In the genomic region with DNA sequence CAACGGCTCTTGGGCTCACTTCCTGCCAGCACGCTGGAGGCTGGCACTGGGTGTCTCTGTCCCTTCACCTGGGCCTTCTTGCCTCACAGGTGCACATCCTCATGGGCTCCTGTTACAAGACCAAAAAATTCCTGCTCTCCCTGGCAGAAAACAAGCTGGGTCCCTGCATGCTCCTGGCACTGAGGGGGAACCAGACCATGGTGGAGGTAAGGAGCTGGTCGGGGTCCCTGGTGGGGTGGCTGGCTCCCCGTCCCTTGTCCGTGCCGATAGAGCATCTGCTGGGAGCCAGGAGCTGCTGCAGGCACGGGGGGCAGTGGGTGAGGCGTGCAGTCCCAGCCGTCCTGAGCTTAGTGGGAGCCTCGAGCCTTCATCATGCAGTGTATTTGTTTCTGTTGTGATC, we compare ENCODE assay signal across 22 cellular contexts.
DNase-seq lines count a peak whose midpoint lies in the region; ATAC-seq, FAIRE-seq and TF ChIP-seq lines count a peak whose summit lies in the region.
"Had no signal": no experiment of that assay in that cellular context is flagged by ENCODE, and none has a peak within 500 bp of the region (broad histone marks: within the 10 kb centered on the region; RNA-seq: fewer than 3 reads in every experiment).

No MANE protein-coding gene starts in this region.

- H3K4me1 Mint-ChIP-seq in nephron progenitor cell, result peaks cover 16% of the 10 kb centered on the region
- H3K4me1 Mint-ChIP-seq in activated CD8-positive, alpha-beta T cell treated with anti-CD3 and anti-CD28 coated beads, Interleukin-2, amount 10 ng/mL, durations not matched to agents 7 days and 5 days (ENCODE audit: low read depth), result peaks cover 10% of the 10 kb centered on the region

- no peaks in the 10 kb centered on the region for H3K79me2 ChIP-seq in K562 (ENCODE audit: control insufficient read depth, insufficient read depth, low read length)

- peaks cover 3% of the 10 kb centered on the region for H3K27me3 Mint-ChIP-seq in nephron progenitor cell (ENCODE audit: low read depth, poor library complexity)
- no peaks in the 10 kb centered on the region for H3K27me3 Mint-ChIP-seq in activated CD8-positive, alpha-beta T cell treated with anti-CD3 and anti-CD28 coated beads, Interleukin-2, amount 10 ng/mL, durations not matched to agents 7 days and 5 days (ENCODE audit: low read depth)
- H3K27me3 Mint-ChIP-seq: CD4-positive, alpha-beta memory T cell had no signal

- FAIRE-seq in K562 (lab: Jason Lieb, UNC), result no peak

- H4K20me1 ChIP-seq in K562 (replicated peaks; ENCODE audit: control insufficient read depth, insufficient read depth, low read length), result no peaks in the 10 kb centered on the region

- POLR2A ChIA-PET in K562 (lab: Yijun Ruan, JAX), result interaction anchor here (0.5 to 0.8 kb wide), 4 partner anchors 9 to 317 kb away, joined by 3 to 4 read pairs (median 3); no protein-coding TSS in a partner anchor
- POLR2A ChIA-PET in activated CD8-positive, alpha-beta T cell treated with anti-CD3 and anti-CD28 coated beads, Interleukin-2, amount 10 ng/mL, durations not matched to agents 7 days and 5 days (lab: Charles Lee), result interaction anchor here (1.1 kb wide), 1 partner anchor 12 kb away, joined by 3 read pairs; no protein-coding TSS in a partner anchor

- in situ Hi-C loops in K562 (cut with MboI), result loop anchor here (5.0 kb wide), 1 partner anchor 77 kb away; no protein-coding TSS in a partner anchor

- H3K4me1 ChIP-seq in heart right ventricle (peaks cover 0 to 44% (median 18%) of the 10 kb centered on the region in 9 donors), K562 (replicated peaks in 1 of 2; ENCODE audit: control insufficient read depth in 2 of 2, insufficient read depth in 2 of 2, low read length in 2 of 2) (peaks cover 2 to 24% of the 10 kb centered on the region in 2 experiments; a peak in 4 of 5 replicates)

- intact Hi-C loops in left cardiac atrium (cut with DNase I), result loop anchor here in 1 of 2 donors (10.0 kb wide), 1 partner anchor 75 kb away; no protein-coding TSS in a partner anchor
- intact Hi-C loops in heart right ventricle (cut with DNase I), result loop anchor here in 4 of 10 donors (5.0 to 10.0 kb wide), 2 partner anchors 77 to 295 kb away; no protein-coding TSS in a partner anchor
- intact Hi-C loops in K562 (cut with micrococcal nuclease), result loop anchor here (10.0 kb wide), 1 partner anchor 205 kb away; no protein-coding TSS in a partner anchor

- TF ChIP-seq RAD21 in K562 (CRISPR knock-in tag; conservative IDR thresholded peaks at IDR 0.05 in 1 of 2, IDR thresholded peaks at IDR 0.05 in 1 of 2), result no peak

- no peak overlapping the region for H3K9ac ChIP-seq in K562 (ENCODE audit: insufficient read depth in 1 of 2, low read depth in 2 of 2, low read length in 2 of 2)
- H3K9ac ChIP-seq: SK-N-SH had no signal

- TF ChIP-seq CTCF in heart right ventricle (IDR thresholded peaks at IDR 0.05) (no peak), K562 (IDR thresholded peaks at IDR 0.05 in 2 of 3, conservative IDR thresholded peaks at IDR 0.05 in 1 of 3; ENCODE audit: insufficient read depth in 2 of 3, low read depth in 1 of 3, low read length in 3 of 3) (no peak), nephron progenitor cell (IDR thresholded peaks at IDR 0.05) (no peak)

- H3K27me3 ChIP-seq in heart right ventricle (no peaks in the 10 kb centered on the region), K562 (ENCODE audit: control insufficient read depth in 2 of 2, insufficient read depth in 2 of 2, low read length in 2 of 2) (no peaks in the 10 kb centered on the region)
- H3K27me3 ChIP-seq: MG63, Peyer's patch had no signal

- ATAC-seq in left cardiac atrium, result no peak
- ATAC-seq in heart right ventricle, result no peak
- no peak for ATAC-seq in K562
- no peak for ATAC-seq in HG03025 (IDR thresholded peaks at IDR 0.05; ENCODE audit: low FRiP score, unreplicated experiment)
- no peak for ATAC-seq in HG02852 (IDR thresholded peaks at IDR 0.05; ENCODE audit: unreplicated experiment)
- no peak for ATAC-seq in GM21367 (IDR thresholded peaks at IDR 0.05; ENCODE audit: unreplicated experiment)
- ATAC-seq in activated CD8-positive, alpha-beta T cell treated with anti-CD3 and anti-CD28 coated beads, Interleukin-2, amount 10 ng/mL, durations not matched to agents 7 days and 5 days, result no peak
- ATAC-seq: GM23338 had no signal

- CTCF ChIA-PET in K562 (lab: Yijun Ruan, JAX; ENCODE audit: low intra/inter-chr PET ratio), result no interaction called here
- CTCF ChIA-PET in activated CD8-positive, alpha-beta T cell treated with anti-CD3 and anti-CD28 coated beads, Interleukin-2, amount 10 ng/mL, durations not matched to agents 7 days and 5 days (lab: Charles Lee), result interaction anchor here (1.0 kb wide), 1 partner anchor 77 kb away, joined by 3 read pairs; no protein-coding TSS in a partner anchor

- H3K9me3 Mint-ChIP-seq in nephron progenitor cell, result no peaks in the 10 kb centered on the region
- no peaks in the 10 kb centered on the region for H3K9me3 Mint-ChIP-seq in activated CD8-positive, alpha-beta T cell treated with anti-CD3 and anti-CD28 coated beads, Interleukin-2, amount 10 ng/mL, durations not matched to agents 7 days and 5 days (ENCODE audit: insufficient read depth)
- H3K9me3 Mint-ChIP-seq: CD4-positive, alpha-beta memory T cell; GM23338; HFFc6 had no signal

- no peak overlapping the region for H3K27ac ChIP-seq in heart right ventricle
- no peak overlapping the region for H3K27ac ChIP-seq in K562 (ENCODE audit: extremely low read depth, low read depth, low read length)
- H3K27ac ChIP-seq: Peyer's patch had no signal

- BruUV-seq in K562 (replicated peaks; lab: Mats Ljungman, UMichigan), result no TSS peak

- peaks cover 30% of the 10 kb centered on the region for H3K36me3 Mint-ChIP-seq in nephron progenitor cell (ENCODE audit: low read depth)
- peaks cover 38% of the 10 kb centered on the region for H3K36me3 Mint-ChIP-seq in activated CD8-positive, alpha-beta T cell treated with anti-CD3 and anti-CD28 coated beads, Interleukin-2, amount 10 ng/mL, durations not matched to agents 7 days and 5 days (ENCODE audit: low read depth)

- no peak overlapping the region for H3K4me3 ChIP-seq in heart right ventricle
- no peak overlapping the region for H3K4me3 ChIP-seq in K562
- H3K4me3 ChIP-seq: GM23338, MG63, Peyer's patch had no signal

- no peak for TF ChIP-seq EP300 in K562 (IDR thresholded peaks at IDR 0.05; ENCODE audit: low read length)

- H3K36me3 ChIP-seq in heart right ventricle (peaks cover 0 to 90% (median 0%) of the 10 kb centered on the region in 9 donors), K562 (ENCODE audit: control insufficient read depth, insufficient read depth, low read length) (peaks cover 42% of the 10 kb centered on the region)

- H3K4me3 Mint-ChIP-seq in nephron progenitor cell, result no peak overlapping the region
- no peak overlapping the region for H3K4me3 Mint-ChIP-seq in activated CD8-positive, alpha-beta T cell treated with anti-CD3 and anti-CD28 coated beads, Interleukin-2, amount 10 ng/mL, durations not matched to agents 7 days and 5 days
- H3K4me3 Mint-ChIP-seq: CD4-positive, alpha-beta memory T cell; GM23338; HFFc6 had no signal

- TF ChIP-seq POLR2A in K562 (conservative IDR thresholded peaks at IDR 0.05), result no peak

- peak overlapping the region; percentile 21 for H3K27ac Mint-ChIP-seq in nephron progenitor cell
- H3K27ac Mint-ChIP-seq in activated CD8-positive, alpha-beta T cell treated with anti-CD3 and anti-CD28 coated beads, Interleukin-2, amount 10 ng/mL, durations not matched to agents 7 days and 5 days, result no peak overlapping the region
- H3K27ac Mint-ChIP-seq: HFFc6 had no signal

- no peaks in the 10 kb centered on the region for H3K9me3 ChIP-seq in heart right ventricle
- H3K9me3 ChIP-seq in K562 (replicated peaks; ENCODE audit: control insufficient read depth, insufficient read depth, low read depth, low read length), result no peaks in the 10 kb centered on the region
- H3K9me3 ChIP-seq: MG63, Peyer's patch, SK-N-SH had no signal

- DNase-seq in left cardiac atrium (peak; percentile 8), heart right ventricle (no peak), K562 (ENCODE audit: extremely low read depth in 1 of 4, low spot score in 3 of 4) (no peak), nephron progenitor cell (no peak)
- DNase-seq in activated CD8-positive, alpha-beta T cell treated with anti-CD3 and anti-CD28 coated beads, Interleukin-2, amount 10 ng/mL, durations not matched to agents 7 days and 5 days, result no peak
- DNase-seq: AML-193; CD4-positive, alpha-beta memory T cell; DMS79; HFFc6; Karpas-422; MG63; NCI-H1092; NCI-H146; NCI-H2081; NCI-H524; Peyer's patch; SHP77; SK-N-SH had no signal

- H2AFZ ChIP-seq in K562 (ENCODE audit: low read depth, low read length), result no peak overlapping the region
- H2AFZ ChIP-seq: GM23338 had no signal

- H3K9me1 ChIP-seq in K562 (ENCODE audit: control insufficient read depth, insufficient read depth, low read length), result no peaks in the 10 kb centered on the region

- no peak overlapping the region for H3K4me2 ChIP-seq in K562 (ENCODE audit: insufficient read depth, low read length)
- H3K4me2 ChIP-seq: GM23338, SK-N-SH had no signal

- WGBS in heart right ventricle, 2 donors, result 95 to 98% methylated on average over 10 of the region's 10 CpGs
- 92% methylated on average over 10 of the region's 10 CpGs for WGBS in K562 (ENCODE audit: insufficient coverage, low coverage, missing lambda C conversion rate)

TF ChIP-seq in K562, 482 proteins besides CTCF, POLR2A, EP300 and RAD21 (continues in another document):
- TF ChIP-seq, protein P1, sequence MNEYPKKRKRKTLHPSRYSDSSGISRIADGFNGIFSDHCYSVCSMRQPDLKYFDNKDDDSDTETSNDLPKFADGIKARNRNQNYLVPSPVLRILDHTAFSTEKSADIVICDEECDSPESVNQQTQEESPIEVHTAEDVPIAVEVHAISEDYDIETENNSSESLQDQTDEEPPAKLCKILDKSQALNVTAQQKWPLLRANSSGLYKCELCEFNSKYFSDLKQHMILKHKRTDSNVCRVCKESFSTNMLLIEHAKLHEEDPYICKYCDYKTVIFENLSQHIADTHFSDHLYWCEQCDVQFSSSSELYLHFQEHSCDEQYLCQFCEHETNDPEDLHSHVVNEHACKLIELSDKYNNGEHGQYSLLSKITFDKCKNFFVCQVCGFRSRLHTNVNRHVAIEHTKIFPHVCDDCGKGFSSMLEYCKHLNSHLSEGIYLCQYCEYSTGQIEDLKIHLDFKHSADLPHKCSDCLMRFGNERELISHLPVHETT (CRISPR knock-in tag; conservative IDR thresholded peaks at IDR 0.05 in 1 of 2, IDR thresholded peaks at IDR 0.05 in 1 of 2), result no peak
- TF ChIP-seq POLR2B (IDR thresholded peaks at IDR 0.05; ENCODE audit: low read depth, partially characterized antibody) (no peak), POLR2H (tag; IDR thresholded peaks at IDR 0.05; ENCODE audit: low read depth) (no peak), SAFB2 (IDR thresholded peaks at IDR 0.05; ENCODE audit: borderline replicate concordance, low read depth, low read length, severe bottlenecking) (no peak), CEBPG (CRISPR knock-in tag; IDR thresholded peaks at IDR 0.05) (no peak), CEBPG (tag; conservative IDR thresholded peaks at IDR 0.05 in 1 of 2, IDR thresholded peaks at IDR 0.05 in 1 of 2) (no peak), HMG20A (CRISPR knock-in tag; conservative IDR thresholded peaks at IDR 0.05) (no peak), BHLHE40 (IDR thresholded peaks at IDR 0.05; ENCODE audit: low read length) (no peak), POLR2G (IDR thresholded peaks at IDR 0.05; ENCODE audit: low read depth, low read length) (peak; percentile 44)
